19 cellular contexts compared by ENCODE assay signal in genomic region chr1:230056098-230056497, GRCh38. TPM values are rescaled to one million over a fixed set of nuclear protein-coding genes. Genes with fewer than 3 reads are reported as not detected.
A peak's percentile ranks its signal among the peaks of the same experiment; 100 is the strongest.
DNase-seq lines count a peak whose midpoint lies in the region; ATAC-seq, FAIRE-seq and TF ChIP-seq lines count a peak whose summit lies in the region.
"Had no signal": no experiment of that assay in that cellular context is flagged by ENCODE, and none has a peak within 500 bp of the region (broad histone marks: within the 10 kb centered on the region; RNA-seq: fewer than 3 reads in every experiment).

No MANE protein-coding gene starts in this region.

- TF ChIP-seq POLR2A in GM12878 (IDR thresholded peaks at IDR 0.05; ENCODE audit: low read depth, low read length): no peak

- 45% methylated on average over 1 of the region's 1 CpG for WGBS in GM12878 (ENCODE audit: insufficient coverage, insufficient replicate concordance, low lambda C conversion rate, missing lambda C conversion rate)

- peaks cover 0 to 1% of the 10 kb centered on the region in 2 experiments; a peak in 2 of 4 replicates for H3K27me3 ChIP-seq in GM12878 (replicated peaks in 1 of 2; ENCODE audit: control insufficient read depth in 2 of 2, insufficient read depth in 2 of 2, low read length in 1 of 2)
- H3K27me3 ChIP-seq: BLaER1 had no signal

- H3K4me3 Mint-ChIP-seq in stimulated activated effector memory CD8-positive, alpha-beta T cell treated with anti-CD3 and anti-CD28 coated beads, Interleukin-12 subunit alpha, Interleukin-12 subunit beta, amount 100 ng/mL, for 72 hours: no peak overlapping the region
- H3K4me3 Mint-ChIP-seq: CD14-positive monocyte; CD4-positive, alpha-beta memory T cell; H9 had no signal

- no peaks in the 10 kb centered on the region for H3K36me3 Mint-ChIP-seq in stimulated activated effector memory CD8-positive, alpha-beta T cell treated with anti-CD3 and anti-CD28 coated beads, Interleukin-12 subunit alpha, Interleukin-12 subunit beta, amount 100 ng/mL, for 72 hours
- H3K36me3 Mint-ChIP-seq: CD14-positive monocyte; CD4-positive, alpha-beta memory T cell had no signal

- no peak for FAIRE-seq in GM12878 (lab: Jason Lieb, UNC)
- FAIRE-seq: GM12891, GM19239, H1 had no signal

- RAD21 ChIA-PET in GM12878 (lab: Charles Lee; ENCODE audit: unreplicated experiment): no interaction called here

- CTCF ChIA-PET in GM12878 (lab: Yijun Ruan, JAX): interaction anchor here (1.7 kb wide), 1 partner anchor 10 kb away, joined by 8 read pairs; no protein-coding TSS in a partner anchor

- no peak overlapping the region for H3K4me3 ChIP-seq in GM12878
- H3K4me3 ChIP-seq: BLaER1 had no signal

- in situ Hi-C loops in GM12878 (cut with MboI): no loop called here

- TF ChIP-seq RAD21 in GM12878 (IDR thresholded peaks at IDR 0.05; ENCODE audit: insufficient read depth, low read depth, low read length): no peak

- H3K4me1 Mint-ChIP-seq in stimulated activated effector memory CD8-positive, alpha-beta T cell treated with anti-CD3 and anti-CD28 coated beads, Interleukin-12 subunit alpha, Interleukin-12 subunit beta, amount 100 ng/mL, for 72 hours: peaks cover 2% of the 10 kb centered on the region
- H3K4me1 Mint-ChIP-seq: CD14-positive monocyte had no signal

- H3K9me3 ChIP-seq in GM12878 (replicated peaks; ENCODE audit: control insufficient read depth, insufficient read depth, low read length): no peaks in the 10 kb centered on the region

- H3K4me1 ChIP-seq in GM12878 (ENCODE audit: control insufficient read depth, insufficient read depth, low read length): no peaks in the 10 kb centered on the region

- H3K27ac ChIP-seq in GM12878 (ENCODE audit: control insufficient read depth, insufficient read depth): no peak overlapping the region
- H3K27ac ChIP-seq: BLaER1, HL-60 had no signal

- H3K79me2 ChIP-seq in GM12878 (ENCODE audit: control insufficient read depth, insufficient read depth, low read length): no peaks in the 10 kb centered on the region

- TF ChIP-seq EP300 in GM12878 (IDR thresholded peaks at IDR 0.05; ENCODE audit: borderline replicate concordance in 1 of 2, control insufficient read depth in 1 of 2, low read depth in 2 of 2, low read length in 2 of 2): no peak

- H2AFZ ChIP-seq in GM12878 (ENCODE audit: control insufficient read depth, low read depth, low read length): no peak overlapping the region

- no peaks in the 10 kb centered on the region for H3K36me3 ChIP-seq in GM12878 (ENCODE audit: control insufficient read depth in 2 of 2, insufficient read depth in 2 of 2, low read length in 1 of 2)
- H3K36me3 ChIP-seq: BLaER1 had no signal

- H3K27ac Mint-ChIP-seq in stimulated activated effector memory CD8-positive, alpha-beta T cell treated with anti-CD3 and anti-CD28 coated beads, Interleukin-12 subunit alpha, Interleukin-12 subunit beta, amount 100 ng/mL, for 72 hours: no peak overlapping the region
- H3K27ac Mint-ChIP-seq: CD14-positive monocyte; CD4-positive, alpha-beta memory T cell; H9 had no signal

- DNase-seq in NCI-H2171 treated with DMSO at 0.1 percent for 48 hours (lab: John Stamatoyannopoulos, UW) (peak; percentile 16), NCI-H2171 (lab: John Stamatoyannopoulos, UW) (no peak), NCI-H146 (lab: John Stamatoyannopoulos, UW) (peak; percentile 25), GM12878 (ENCODE audit: low read depth, low spot score) (no peak), posterior cingulate gyrus (no peak), iPS-NIHi7 (ENCODE audit: extremely low spot score) (no peak)
- DNase-seq in stimulated activated effector memory CD8-positive, alpha-beta T cell treated with anti-CD3 and anti-CD28 coated beads, Interleukin-12 subunit alpha, Interleukin-12 subunit beta, amount 100 ng/mL, for 72 hours (ENCODE audit: low spot score in 2 of 2): no peak
- DNase-seq: 8988T; CD4-positive, alpha-beta memory T cell; DMS153; DND-41; EL; H9 had no signal

- intact Hi-C loops in GM12878 (cut with micrococcal nuclease; ENCODE audit: unreplicated experiment) (no loop called here), posterior cingulate gyrus (cut with DNase I) (no loop called here)

- TF ChIP-seq CTCF in GM12878 (IDR thresholded peaks at IDR 0.05 in 2 of 3, conservative IDR thresholded peaks at IDR 0.05 in 1 of 3; ENCODE audit: control insufficient read depth in 2 of 3, extremely low read depth in 1 of 3, insufficient read depth in 1 of 3, low read depth in 3 of 3, low read length in 3 of 3): no peak

- H3K9me3 Mint-ChIP-seq in stimulated activated effector memory CD8-positive, alpha-beta T cell treated with anti-CD3 and anti-CD28 coated beads, Interleukin-12 subunit alpha, Interleukin-12 subunit beta, amount 100 ng/mL, for 72 hours: no peaks in the 10 kb centered on the region

- no peak for ATAC-seq in GM12878
- ATAC-seq in stimulated activated effector memory CD8-positive, alpha-beta T cell treated with anti-CD3 and anti-CD28 coated beads, Interleukin-12 subunit alpha, Interleukin-12 subunit beta, amount 100 ng/mL, for 72 hours: no peak

- POLR2A ChIA-PET in GM12878 (lab: Charles Lee): no interaction called here

- H4K20me1 ChIP-seq in GM12878 (ENCODE audit: control insufficient read depth, insufficient read depth): no peaks in the 10 kb centered on the region
- H4K20me1 ChIP-seq: BLaER1 had no signal

- SMC1A ChIA-PET in GM12878 (lab: Charles Lee; ENCODE audit: uncharacterized antibody, unreplicated experiment): interaction anchor here (1.5 to 2.2 kb wide), 2 partner anchors 13 to 31 kb away, joined by 3 to 10 read pairs; no protein-coding TSS in a partner anchor

- no peak overlapping the region for H3K9ac ChIP-seq in GM12878 (ENCODE audit: control insufficient read depth, insufficient read depth, low read length)
- H3K9ac ChIP-seq: BLaER1 had no signal

- no TSS peak for BruUV-seq in GM12878 (replicated peaks; lab: Mats Ljungman, UMichigan)

- H3K4me2 ChIP-seq in GM12878 (ENCODE audit: control insufficient read depth, insufficient read depth): no peak overlapping the region
- H3K4me2 ChIP-seq: BLaER1 had no signal

TF ChIP-seq in GM12878, 131 proteins besides CTCF, POLR2A, EP300 and RAD21:
- no peak for TF ChIP-seq SUZ12 (IDR thresholded peaks at IDR 0.05; ENCODE audit: unreplicated experiment)
- 0 out of 2 replicates have a peak, but pooled peaks have one; percentile 23 for TF ChIP-seq PKNOX1 (IDR thresholded peaks at IDR 0.05)

RNA-seq across cellular contexts. Expression of gene GALNT2, which starts 10.9 kb away (rescaled TPM):
- 73.1 and 76.8 TPM in 2 replicates for total RNA-seq in GM12878 (2013; cell fraction: nucleolus; rRNA removed)
- total RNA-seq in GM12878 (2014; rRNA removed): 12.6 and 14.0 TPM in 2 replicates
- total RNA-seq in GM12878 (2014; rRNA removed; fragmentation: Illumina TruSeq; extraction: Trizol): 11.8 and 13.2 TPM in 2 replicates
- total RNA-seq in GM12878 (2021): 27.7 and 29.7 TPM in 2 replicates
- 13.3 TPM for polyA plus RNA-seq in GM12878 (2011; ENCODE audit: low read depth)
- polyA plus RNA-seq in GM12878 (2011; rRNA removed): 19.3 and 21.3 TPM in 2 replicates
- 30.2 and 30.3 TPM in 2 replicates for polyA plus RNA-seq in GM12878 (2011; cell fraction: cytosol; rRNA removed)
- polyA plus RNA-seq in GM12878 (2011; cell fraction: nucleus; rRNA removed): 28.2 and 29.3 TPM in 2 replicates
- 26.0 and 28.9 TPM in 2 replicates for polyA plus RNA-seq in GM12878 (2012)
- 7.2 and 12.8 TPM in 2 replicates for polyA plus RNA-seq in GM12878 (2014; fragmentation: Illumina TruSeq; extraction: Trizol)
- 1 to 10 TPM in 1 of 2 experiments, under 1 TPM in 1; 0.52 to 1.2 TPM for polyA plus RNA-seq in GM12878 (2014; fragmentation: Nextera tagmentation; extraction: Ambion mirVana)
- 19.4 and 20.4 TPM in 2 replicates for polyA plus RNA-seq in GM12878 (2014; rRNA removed)
- polyA plus RNA-seq in GM12878 (2016; fragmentation: Nextera tagmentation; extraction: Ambion mirVana): 10 to 100 TPM; 22.6 to 23.5 TPM
- 20.6 and 33.0 TPM in 2 replicates for polyA minus RNA-seq in GM12878 (2011; rRNA and poly(A)+ RNA removed)
- 10.5 and 11.9 TPM in 2 replicates for polyA minus RNA-seq in GM12878 (2011; cell fraction: cytosol; rRNA and poly(A)+ RNA removed)
- polyA minus RNA-seq in GM12878 (2011; cell fraction: nucleus; rRNA and poly(A)+ RNA removed): 16.3 and 27.4 TPM in 2 replicates

Comparison
In these comparisons a context has a peak if more than half of its experiments do, and no peak if none do; other contexts are left out.
1. DNase-seq: peak in NCI-H2171 treated with DMSO at 0.1 percent for 48 hours (single experiment) and NCI-H146 (single experiment); none in NCI-H2171 (single experiment), GM12878 (single experiment), stimulated activated effector memory CD8-positive, alpha-beta T cell treated with anti-CD3 and anti-CD28 coated beads, Interleukin-12 subunit alpha, Interleukin-12 subunit beta, amount 100 ng/mL, for 72 hours (0 of 2), posterior cingulate gyrus (0 of 10) and iPS-NIHi7 (single experiment).